In genomic region chr7:33905389-33906032, GRCh38 we compare ENCODE assay signal across 8 cellular contexts. TPM values are rescaled to one million over a fixed set of nuclear protein-coding genes. Genes with fewer than 3 reads are reported as not detected.
DNase-seq lines count a peak whose midpoint lies in the region; ATAC-seq, FAIRE-seq and TF ChIP-seq lines count a peak whose summit lies in the region.

Gene BMPER, plus strand, starts transcription at chr7:33905539. Its CDS starts 75 bp downstream, at chr7:33905614.

- H3K79me2 ChIP-seq in SK-N-SH (ENCODE audit: insufficient read depth) = peaks cover 3% of the 10 kb centered on the region; the same call in 1 of the 2 replicates

- peaks cover 16% of the 10 kb centered on the region for H3F3A ChIP-seq in SK-N-SH (replicated peaks; ENCODE audit: insufficient read depth)

- H3K9me2 ChIP-seq in SK-N-SH = no peaks in the 10 kb centered on the region

- peak within 1 kb of the TSS; percentile 76 for H3K9ac ChIP-seq in SK-N-SH

- TF ChIP-seq RAD21 in SK-N-SH (IDR thresholded peaks at IDR 0.05; ENCODE audit: low read length) = no peak

- under 1% methylated on average over 35 of the region's 47 CpGs for WGBS in SK-N-SH (ENCODE audit: low lambda C conversion rate)

- no peaks in the 10 kb centered on the region for H4K20me1 ChIP-seq in SK-N-SH (ENCODE audit: insufficient read depth)

- no peak for FAIRE-seq in urothelium cell line (lab: Jason Lieb, UNC)

- no peaks in the 10 kb centered on the region for H3K36me3 ChIP-seq in SK-N-SH (replicated peaks in 1 of 2; ENCODE audit: control insufficient read depth in 1 of 2, insufficient read depth in 2 of 2, low read length in 1 of 2)
- H3K36me3 ChIP-seq in muscle layer of duodenum (ENCODE audit: control insufficient read depth in 1 of 2, insufficient read depth in 2 of 2, low read length in 2 of 2) = peaks cover 0 to 4% of the 10 kb centered on the region in 2 donors

- CTCF ChIA-PET in SK-N-SH (lab: Yijun Ruan, JAX) = interaction anchor here (0.7 to 8.6 kb wide), 11 partner anchors 10 to 720 kb away, joined by 3 to 97 read pairs (median 7); no protein-coding TSS in a partner anchor

- H3K4me3 ChIP-seq in HFF-Myc (replicated peaks; ENCODE audit: low read depth, low read length) (peak within 1 kb of the TSS; percentile 55), SK-N-SH (ENCODE audit: low read depth in 2 of 2, low read length in 1 of 2) (peak within 1 kb of the TSS; percentile 80 to 86), epithelial cell of proximal tubule (ENCODE audit: low read depth, low read length) (peak within 1 kb of the TSS; percentile 56), muscle layer of duodenum (ENCODE audit: low read depth in 1 of 2, low read length in 2 of 2) (peak within 1 kb of the TSS; percentile 62 to 88)

- peak; percentile 10 for TF ChIP-seq CTCF in HFF-Myc (IDR thresholded peaks at IDR 0.05; ENCODE audit: low read depth, low read length, missing control alignments)
- TF ChIP-seq CTCF in SK-N-SH (IDR thresholded peaks at IDR 0.05) = no peak
- TF ChIP-seq CTCF in epithelial cell of proximal tubule (conservative IDR thresholded peaks at IDR 0.05; ENCODE audit: low read depth, low read length) = no peak

- H3K4me1 ChIP-seq in SK-N-SH (ENCODE audit: control insufficient read depth in 1 of 2, insufficient read depth in 2 of 2, low read depth in 1 of 2, low read length in 1 of 2) = peaks cover 18 to 21% of the 10 kb centered on the region in 2 experiments; a peak in 3 of 4 replicates
- H3K4me1 ChIP-seq in muscle layer of duodenum (ENCODE audit: control insufficient read depth in 1 of 2, insufficient read depth in 2 of 2, low read length in 2 of 2) = peaks cover 0 to 4% of the 10 kb centered on the region in 2 donors

- H3K9me3 ChIP-seq in SK-N-SH (no peaks in the 10 kb centered on the region), muscle layer of duodenum (ENCODE audit: control insufficient read depth in 1 of 2, low read length in 2 of 2) (no peaks in the 10 kb centered on the region)

- POLR2A ChIA-PET in SK-N-SH (lab: Yijun Ruan, JAX) = no interaction called here

- peak within 1 kb of the TSS; percentile 96 for H2AFZ ChIP-seq in SK-N-SH (ENCODE audit: low read depth)

- no peaks in the 10 kb centered on the region for H3K27me3 ChIP-seq in SK-N-SH (ENCODE audit: insufficient read depth)
- H3K27me3 ChIP-seq in muscle layer of duodenum (ENCODE audit: low read depth, low read length) = no peaks in the 10 kb centered on the region

- peak within 1 kb of the TSS; percentile 89 for H3K4me2 ChIP-seq in SK-N-SH

- H3K27ac ChIP-seq in SK-N-SH (ENCODE audit: low read depth in 2 of 2, low read length in 1 of 2) = peak within 1 kb of the TSS in 1 of 2 experiments; percentile 66; a peak in 2 of 4 replicates
- H3K27ac ChIP-seq in muscle layer of duodenum (ENCODE audit: low read length) = no peak within 1 kb of the TSS

- peak; percentile 14 for DNase-seq in Ammon's horn (ENCODE audit: low spot score)
- no peak for DNase-seq in HFF-Myc (ENCODE audit: extremely low read depth, low read depth)
- DNase-seq in SK-N-SH = peak; percentile 79
- DNase-seq in epithelial cell of proximal tubule (ENCODE audit: low read depth) = no peak
- peak; percentile 55 for DNase-seq in urothelium cell line (ENCODE audit: low spot score)
- DNase-seq in effector CD8-positive, alpha-beta T cell (lab: John Stamatoyannopoulos, UW) = no peak

- no peak for ATAC-seq in GM21723 (IDR thresholded peaks at IDR 0.05; ENCODE audit: unreplicated experiment)

- TF ChIP-seq EP300 in SK-N-SH (IDR thresholded peaks at IDR 0.05; ENCODE audit: borderline replicate concordance in 1 of 2, low read depth in 1 of 2, low read length in 1 of 2) = no peak

TF ChIP-seq in SK-N-SH, 30 proteins besides CTCF, POLR2A, EP300 and RAD21:
- TF ChIP-seq, protein P1, sequence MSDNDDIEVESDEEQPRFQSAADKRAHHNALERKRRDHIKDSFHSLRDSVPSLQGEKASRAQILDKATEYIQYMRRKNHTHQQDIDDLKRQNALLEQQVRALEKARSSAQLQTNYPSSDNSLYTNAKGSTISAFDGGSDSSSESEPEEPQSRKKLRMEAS (IDR thresholded peaks at IDR 0.05; ENCODE audit: low read depth) = no peak
- TF ChIP-seq ELF1 (IDR thresholded peaks at IDR 0.05) = no peak
- TF ChIP-seq TAF1 (IDR thresholded peaks at IDR 0.05; ENCODE audit: borderline replicate concordance, low read depth, low read length) = no peak
- no peak for TF ChIP-seq RCOR1 (IDR thresholded peaks at IDR 0.05; ENCODE audit: low read length)
- TF ChIP-seq, protein P2, sequence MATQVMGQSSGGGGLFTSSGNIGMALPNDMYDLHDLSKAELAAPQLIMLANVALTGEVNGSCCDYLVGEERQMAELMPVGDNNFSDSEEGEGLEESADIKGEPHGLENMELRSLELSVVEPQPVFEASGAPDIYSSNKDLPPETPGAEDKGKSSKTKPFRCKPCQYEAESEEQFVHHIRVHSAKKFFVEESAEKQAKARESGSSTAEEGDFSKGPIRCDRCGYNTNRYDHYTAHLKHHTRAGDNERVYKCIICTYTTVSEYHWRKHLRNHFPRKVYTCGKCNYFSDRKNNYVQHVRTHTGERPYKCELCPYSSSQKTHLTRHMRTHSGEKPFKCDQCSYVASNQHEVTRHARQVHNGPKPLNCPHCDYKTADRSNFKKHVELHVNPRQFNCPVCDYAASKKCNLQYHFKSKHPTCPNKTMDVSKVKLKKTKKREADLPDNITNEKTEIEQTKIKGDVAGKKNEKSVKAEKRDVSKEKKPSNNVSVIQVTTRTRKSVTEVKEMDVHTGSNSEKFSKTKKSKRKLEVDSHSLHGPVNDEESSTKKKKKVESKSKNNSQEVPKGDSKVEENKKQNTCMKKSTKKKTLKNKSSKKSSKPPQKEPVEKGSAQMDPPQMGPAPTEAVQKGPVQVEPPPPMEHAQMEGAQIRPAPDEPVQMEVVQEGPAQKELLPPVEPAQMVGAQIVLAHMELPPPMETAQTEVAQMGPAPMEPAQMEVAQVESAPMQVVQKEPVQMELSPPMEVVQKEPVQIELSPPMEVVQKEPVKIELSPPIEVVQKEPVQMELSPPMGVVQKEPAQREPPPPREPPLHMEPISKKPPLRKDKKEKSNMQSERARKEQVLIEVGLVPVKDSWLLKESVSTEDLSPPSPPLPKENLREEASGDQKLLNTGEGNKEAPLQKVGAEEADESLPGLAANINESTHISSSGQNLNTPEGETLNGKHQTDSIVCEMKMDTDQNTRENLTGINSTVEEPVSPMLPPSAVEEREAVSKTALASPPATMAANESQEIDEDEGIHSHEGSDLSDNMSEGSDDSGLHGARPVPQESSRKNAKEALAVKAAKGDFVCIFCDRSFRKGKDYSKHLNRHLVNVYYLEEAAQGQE (IDR thresholded peaks at IDR 0.05; ENCODE audit: low read depth, low read length) = no peak
- no peak for TF ChIP-seq JUND (IDR thresholded peaks at IDR 0.05)
- no peak for TF ChIP-seq SMC3 (IDR thresholded peaks at IDR 0.05; ENCODE audit: low read depth, low read length)

RNA-seq across cellular contexts. Expression of gene BMPER, which starts in this region (rescaled TPM):
- 18.2 and 20.0 TPM in 2 replicates for polyA plus RNA-seq in SK-N-SH (2012; rRNA removed)
- 24.8 and 24.9 TPM in 2 replicates for polyA plus RNA-seq in SK-N-SH (2012; cell fraction: cytosol; rRNA removed)
- 20.6 and 31.6 TPM in 2 replicates for polyA plus RNA-seq in SK-N-SH (2012; cell fraction: nucleus; rRNA removed)
- total RNA-seq in epithelial cell of proximal tubule = 0.29 TPM in 2 replicates

Comparison
In these comparisons a context has a peak if more than half of its experiments do, and no peak if none do; other contexts are left out.
1. DNase-seq: peak in Ammon's horn (single experiment), SK-N-SH (single experiment) and urothelium cell line (single experiment); none in HFF-Myc (single experiment), epithelial cell of proximal tubule (single experiment) and effector CD8-positive, alpha-beta T cell (single experiment).
2. Peak in every context shown above with its lines, with median percentiles within 50 percentile points of each other: H3K4me3 ChIP-seq.